Comparison of ENCODE assay signal across 1 cellular context in the genomic region with DNA sequence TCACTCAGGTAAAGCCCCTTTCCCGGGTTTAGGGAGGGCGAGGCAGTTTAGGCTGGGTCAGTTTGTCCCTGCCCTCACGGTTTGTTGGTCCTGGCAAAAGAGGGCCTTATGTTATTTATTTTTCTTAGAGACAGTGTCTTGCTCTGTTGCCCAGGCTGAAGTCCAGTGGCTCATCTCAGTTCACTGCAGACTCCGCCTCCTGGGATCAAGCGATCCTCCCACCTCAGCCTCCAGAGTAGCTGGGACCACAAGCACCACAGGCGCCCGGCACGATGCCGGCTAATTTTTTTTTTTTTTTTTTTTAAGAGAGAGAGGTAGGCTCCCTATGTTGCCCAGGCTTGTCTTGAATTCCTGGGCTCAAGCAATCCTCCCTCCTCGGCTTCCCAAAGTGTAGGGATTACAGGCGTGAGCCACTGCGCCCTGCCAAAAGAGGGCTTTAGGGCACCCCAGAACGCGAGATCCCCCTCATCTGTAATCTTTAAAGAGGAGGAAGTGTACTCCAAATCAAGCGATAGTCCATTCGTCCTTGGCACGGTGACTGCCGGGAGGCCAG.
A peak's percentile ranks its signal among the peaks of the same experiment; 100 is the strongest.
TF ChIP-seq lines count a peak whose summit lies in the region.

No MANE protein-coding gene starts in this region.

TF ChIP-seq in H1, 55 proteins besides CTCF, POLR2A, EP300 and RAD21:
- TF ChIP-seq NRF1 (IDR thresholded peaks at IDR 0.05; ENCODE audit: low read depth, low read length) (no peak), HDAC2 (IDR thresholded peaks at IDR 0.05; ENCODE audit: borderline replicate concordance in 1 of 2, low read depth in 2 of 2, low read length in 2 of 2) (peak in 1 of 2 experiments; percentile 11; a peak in 1 of 4 replicates)
